Comparison of ENCODE assay signal across 8 cellular contexts in genomic region chr10:50701947-50702346, GRCh38. TPM values are rescaled to one million over a fixed set of nuclear protein-coding genes. Genes with fewer than 3 reads are reported as not detected.
DNase-seq lines count a peak whose midpoint lies in the region; ATAC-seq and TF ChIP-seq lines count a peak whose summit lies in the region.
"Not testable (repeated sequence)": the region's sequence is repeated elsewhere in the genome, so short reads cannot be mapped to it uniquely, and the experiment has no call there.

No MANE protein-coding gene starts in this region.

- not testable (repeated sequence) for H2AFZ ChIP-seq in ACC112 (ENCODE audit: low read length, unreplicated experiment)
- peak overlapping the region; percentile 77 for H2AFZ ChIP-seq in GM23248

- not testable (repeated sequence) for H3K36me3 Mint-ChIP-seq in MCF 10A (ENCODE audit: insufficient read depth, unreplicated experiment); stimulated activated effector memory CD8-positive, alpha-beta T cell treated with anti-CD3 and anti-CD28 coated beads, Interleukin-12 subunit alpha, Interleukin-12 subunit beta, amount 100 ng/mL, for 72 hours

- POLR2A ChIA-PET in MCF 10A (lab: Yijun Ruan, JAX): not testable (repeated sequence)

- not testable (repeated sequence) for H3K4me1 ChIP-seq in ACC112 (ENCODE audit: control insufficient read depth, insufficient read depth, low read length, unreplicated experiment); GM23248 (ENCODE audit: insufficient read depth); foreskin keratinocyte

- CTCF ChIA-PET in MCF 10A (lab: Yijun Ruan, JAX): not testable (repeated sequence)

- in situ Hi-C loops in GM23248 (cut with MboI): not testable (repeated sequence)

- not testable (repeated sequence) for H3K4me3 Mint-ChIP-seq in MCF 10A (ENCODE audit: unreplicated experiment); stimulated activated effector memory CD8-positive, alpha-beta T cell treated with anti-CD3 and anti-CD28 coated beads, Interleukin-12 subunit alpha, Interleukin-12 subunit beta, amount 100 ng/mL, for 72 hours

- not testable (repeated sequence) for H3K9me3 Mint-ChIP-seq in MCF 10A (ENCODE audit: unreplicated experiment); stimulated activated effector memory CD8-positive, alpha-beta T cell treated with anti-CD3 and anti-CD28 coated beads, Interleukin-12 subunit alpha, Interleukin-12 subunit beta, amount 100 ng/mL, for 72 hours

- 14 to 26% methylated on average over 2 of the region's 5 CpGs for WGBS in GM23248 (ENCODE audit: low coverage in 1 of 2, low lambda C conversion rate in 2 of 2, missing lambda C conversion rate in 2 of 2), 2 experiments

- H3K27ac ChIP-seq in ACC112 (ENCODE audit: low read depth, low read length): peak overlapping the region; percentile 37
- H3K27ac ChIP-seq in GM23248: peak overlapping the region; percentile 46
- H3K27ac ChIP-seq in foreskin keratinocyte: not testable (repeated sequence)

- not testable (repeated sequence) for H4K20me1 ChIP-seq in GM23248 (ENCODE audit: insufficient read depth)

- H3K79me2 ChIP-seq in ACC112 (ENCODE audit: control insufficient read depth, insufficient read depth, low read length, unreplicated experiment); GM23248 (ENCODE audit: insufficient read depth): not testable (repeated sequence)

- not testable (repeated sequence) for H3K9me2 ChIP-seq in GM23248 (ENCODE audit: insufficient read depth)

- not testable (repeated sequence) for H3K36me3 ChIP-seq in ACC112 (ENCODE audit: insufficient read depth, low read length); GM23248 (ENCODE audit: low read depth)

- intact Hi-C loops in MCF 10A (cut with micrococcal nuclease): not testable (repeated sequence)

- not testable (repeated sequence) for H3K9me3 ChIP-seq in GM23248 (ENCODE audit: low read depth)

- not testable (repeated sequence) for H3K27me3 Mint-ChIP-seq in MCF 10A (ENCODE audit: insufficient read depth, unreplicated experiment)

- H3K27ac Mint-ChIP-seq in MCF 10A (ENCODE audit: low read depth, unreplicated experiment); stimulated activated effector memory CD8-positive, alpha-beta T cell treated with anti-CD3 and anti-CD28 coated beads, Interleukin-12 subunit alpha, Interleukin-12 subunit beta, amount 100 ng/mL, for 72 hours: not testable (repeated sequence)

- not testable (repeated sequence) for BruUV-seq in MCF 10A (replicated peaks; lab: Mats Ljungman, UMichigan)

- H3K4me1 Mint-ChIP-seq in MCF 10A (ENCODE audit: insufficient read depth, unreplicated experiment); stimulated activated effector memory CD8-positive, alpha-beta T cell treated with anti-CD3 and anti-CD28 coated beads, Interleukin-12 subunit alpha, Interleukin-12 subunit beta, amount 100 ng/mL, for 72 hours: not testable (repeated sequence)

- H3K9ac ChIP-seq in GM23248: not testable (repeated sequence)

- DNase-seq in GM23248 (peak; percentile 49), M059J (ENCODE audit: low read depth) (peak; percentile 11), RPMI7951 (ENCODE audit: low read depth) (peak; percentile 23), MCF 10A (ENCODE audit: unreplicated experiment) (peak; percentile 4), epithelial cell of esophagus (ENCODE audit: low read depth) (peak; percentile 42), foreskin keratinocyte (peak in 1 of 2 donors; percentile 2)
- DNase-seq in stimulated activated effector memory CD8-positive, alpha-beta T cell treated with anti-CD3 and anti-CD28 coated beads, Interleukin-12 subunit alpha, Interleukin-12 subunit beta, amount 100 ng/mL, for 72 hours (ENCODE audit: low spot score in 2 of 2): not testable (repeated sequence)

- H3K4me3 ChIP-seq in ACC112 (ENCODE audit: low read depth, low read length); GM23248; epithelial cell of esophagus (ENCODE audit: low read length): not testable (repeated sequence)

- TF ChIP-seq CTCF in MCF 10A (IDR thresholded peaks at IDR 0.05; ENCODE audit: unreplicated experiment); epithelial cell of esophagus (IDR thresholded peaks at IDR 0.05; ENCODE audit: insufficient read depth, low read depth, low read length, missing control alignments); foreskin keratinocyte (conservative IDR thresholded peaks at IDR 0.05): not testable (repeated sequence)

- H3K4me2 ChIP-seq in GM23248 (ENCODE audit: unreplicated experiment): not testable (repeated sequence)

- H3K27me3 ChIP-seq in ACC112 (ENCODE audit: insufficient read depth, low read length); GM23248 (replicated peaks; ENCODE audit: insufficient read depth); foreskin keratinocyte: not testable (repeated sequence)

- ATAC-seq in foreskin keratinocyte: peak; percentile 81
- ATAC-seq in stimulated activated effector memory CD8-positive, alpha-beta T cell treated with anti-CD3 and anti-CD28 coated beads, Interleukin-12 subunit alpha, Interleukin-12 subunit beta, amount 100 ng/mL, for 72 hours: peak; percentile 36

- not testable (repeated sequence) for H3F3A ChIP-seq in GM23248 (ENCODE audit: insufficient read depth)

RNA-seq across cellular contexts. Expression of gene ASAH2B, which starts 37.8 kb away (rescaled TPM):
- 3.7 and 7.8 TPM in 2 replicates for total RNA-seq in GM23248 (2014; rRNA removed; shearing (Covaris generic))
- polyA plus RNA-seq in GM23248 (2016; fragmentation: Nextera tagmentation; extraction: Ambion mirVana): 5.0 and 5.7 TPM in 2 replicates
- total RNA-seq in M059J (2014; rRNA removed; shearing (Covaris generic)): 3.1 and 4.9 TPM in 2 replicates
- 3.2 and 6.6 TPM in 2 replicates for total RNA-seq in RPMI7951 (2014; rRNA removed; shearing (Covaris generic))
- 7.2 TPM in 2 replicates for total RNA-seq in MCF 10A (2022)
- total RNA-seq in foreskin keratinocyte: 4.1 and 5.5 TPM in 2 replicates
- 2.7 and 3.6 TPM in 2 replicates for polyA plus RNA-seq in foreskin keratinocyte
